ENCODE assay signal across 11 cellular contexts in genomic region chr18:8801263-8801901, GRCh38.
DNase-seq lines count a peak whose midpoint lies in the region; ATAC-seq and TF ChIP-seq lines count a peak whose summit lies in the region.
"Had no signal": no experiment of that assay in that cellular context is flagged by ENCODE, and none has a peak within 500 bp of the region (broad histone marks: within the 10 kb centered on the region; RNA-seq: fewer than 3 reads in every experiment).

No MANE protein-coding gene starts in this region.

- no peak for ATAC-seq in left ventricle myocardium superior

- H3K27ac ChIP-seq in muscle layer of duodenum (ENCODE audit: low read length) (peak overlapping the region; percentile 53), left ventricle myocardium inferior (replicated peaks) (no peak overlapping the region)

- peaks cover 0 to 3% of the 10 kb centered on the region in 2 donors for H3K36me3 ChIP-seq in muscle layer of duodenum (ENCODE audit: control insufficient read depth in 1 of 2, insufficient read depth in 2 of 2, low read length in 2 of 2)
- H3K36me3 ChIP-seq in left ventricle myocardium inferior = no peaks in the 10 kb centered on the region

- DNase-seq in AG09319 (ENCODE audit: extremely low read depth, low read depth) (peak; percentile 54), LHCN-M2 (ENCODE audit: low read depth) (peak; percentile 87), choroid plexus epithelial cell (ENCODE audit: low read depth) (peak; percentile 92), NCI-H1436 treated with DMSO at 0.1 percent for 48 hours (lab: John Stamatoyannopoulos, UW) (no peak), left ventricle myocardium superior (no peak), left ventricle myocardium inferior (no peak)
- DNase-seq in activated CD8-positive, alpha-beta memory T cell treated with anti-CD3 and anti-CD28 coated beads, Interleukin-2, amount 50 U/mL, for 4 hours = no peak
- DNase-seq: activated T-cell treated with anti-CD3 and anti-CD28 coated beads, Interleukin-2, amount 50 U/mL, for 24 hours; NCI-H524; stimulated activated CD4-positive, alpha-beta T cell treated with anti-CD3 and anti-CD28 coated beads, Interleukin-15, amount 100 ng/mL, for 24 hours had no signal

- H3K9me3 ChIP-seq in muscle layer of duodenum (ENCODE audit: control insufficient read depth in 1 of 2, low read length in 2 of 2) = no peaks in the 10 kb centered on the region
- H3K9me3 ChIP-seq in left ventricle myocardium inferior (replicated peaks) = no peaks in the 10 kb centered on the region

- H3K4me3 ChIP-seq in choroid plexus epithelial cell (ENCODE audit: low read depth, low read length) (no peak overlapping the region), muscle layer of duodenum (ENCODE audit: low read depth in 1 of 2, low read length in 2 of 2) (no peak overlapping the region), left ventricle myocardium inferior (no peak overlapping the region)

- H3K4me1 ChIP-seq in muscle layer of duodenum (ENCODE audit: control insufficient read depth in 1 of 2, insufficient read depth in 2 of 2, low read length in 2 of 2) (peaks cover 0 to 4% of the 10 kb centered on the region in 2 donors), left ventricle myocardium inferior (peaks cover 2% of the 10 kb centered on the region)

- H3K27me3 ChIP-seq in muscle layer of duodenum (ENCODE audit: low read depth, low read length) (no peaks in the 10 kb centered on the region), left ventricle myocardium inferior (ENCODE audit: low read depth) (no peaks in the 10 kb centered on the region)

- intact Hi-C loops in left ventricle myocardium superior (cut with micrococcal nuclease) (no loop called here), left ventricle myocardium inferior (cut with micrococcal nuclease) (no loop called here)

- TF ChIP-seq CTCF in AG09319 (IDR thresholded peaks at IDR 0.05; ENCODE audit: low read depth, low read length) (no peak), choroid plexus epithelial cell (conservative IDR thresholded peaks at IDR 0.05; ENCODE audit: low read depth, low read length) (no peak), left ventricle myocardium inferior (IDR thresholded peaks at IDR 0.05; ENCODE audit: borderline replicate concordance) (no peak)

Comparison
In these comparisons a context has a peak if more than half of its experiments do, and no peak if none do; other contexts are left out.
1. DNase-seq: peak in AG09319 (single experiment), LHCN-M2 (single experiment) and choroid plexus epithelial cell (single experiment); none in activated CD8-positive, alpha-beta memory T cell treated with anti-CD3 and anti-CD28 coated beads, Interleukin-2, amount 50 U/mL, for 4 hours (single experiment), NCI-H1436 treated with DMSO at 0.1 percent for 48 hours (single experiment), left ventricle myocardium superior (single experiment) and left ventricle myocardium inferior (single experiment).